In the genomic region with DNA sequence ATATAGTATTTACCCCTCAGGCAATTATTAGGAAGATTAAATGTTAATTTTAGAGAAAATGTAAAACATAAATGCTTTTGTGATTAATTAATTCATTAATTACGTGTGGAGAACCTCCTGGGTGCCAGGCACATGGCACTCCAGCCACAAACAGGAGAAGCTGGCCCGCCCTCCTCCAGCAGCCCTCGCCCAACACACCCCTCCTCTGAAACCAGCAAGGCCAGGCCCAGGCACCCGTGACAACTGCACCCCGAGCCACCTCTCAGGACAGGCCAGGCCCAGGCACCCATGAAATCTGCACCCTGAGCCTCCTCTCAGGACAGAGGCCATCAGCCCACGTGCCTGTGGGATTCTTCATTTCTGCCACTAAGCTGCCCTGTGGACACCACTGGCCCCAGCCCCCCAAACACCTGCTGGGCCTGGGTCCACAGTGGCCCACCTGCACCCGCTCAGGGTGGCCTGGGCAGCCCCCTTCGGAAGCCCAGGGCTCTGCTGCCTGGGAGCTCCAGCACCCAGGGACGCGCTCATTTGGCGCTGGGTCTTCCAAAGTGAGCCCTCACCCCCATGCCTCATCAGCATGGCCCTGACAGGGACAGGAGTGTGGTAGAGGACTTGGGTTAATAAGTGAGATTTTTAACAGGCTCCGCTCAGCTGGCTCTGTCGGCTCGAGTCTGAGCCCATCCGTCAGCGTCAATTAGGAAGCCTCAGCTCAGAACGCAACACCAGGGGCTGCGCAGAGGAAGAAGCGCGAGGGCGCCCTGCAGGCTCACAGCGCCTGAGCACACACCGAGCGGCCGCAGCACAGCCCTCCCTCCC, we compare ENCODE assay signal across 31 cellular contexts.
"Had no signal": no experiment of that assay in that cellular context is flagged by ENCODE, and none has a peak within 500 bp of the region (broad histone marks: within the 10 kb centered on the region; RNA-seq: fewer than 3 reads in every experiment).

No MANE protein-coding gene starts in this region.

- H3K9me3 ChIP-seq: gastroesophageal sphincter, heart left ventricle, left ventricle myocardium inferior, pancreas, psoas muscle, right atrium auricular region, suprapubic skin had no signal

- DNase-seq: activated CD4-positive, alpha-beta memory T cell treated with anti-CD3 and anti-CD28 coated beads for 36 hours; activated CD4-positive, alpha-beta T cell treated with anti-CD3 and anti-CD28 coated beads, Interleukin-2, amount 10 ng/mL, durations not matched to agents 24 days and 14 days; activated CD4-positive, CD25-positive, alpha-beta regulatory T cell treated with anti-CD3 and anti-CD28 coated beads, Interleukin-2, amount 50 U/mL, for 72 hours; activated CD8-positive, alpha-beta memory T cell treated with anti-CD3 and anti-CD28 coated beads, Interleukin-2, amount 50 U/mL, for 4 hours; activated gamma-delta T cell; activated naive CD4-positive, alpha-beta T cell treated with anti-CD3 and anti-CD28 coated beads, Interleukin-2, amount 10 ng/mL, durations not matched to agents 7 days and 5 days; activated naive CD8-positive, alpha-beta T cell treated with anti-CD3 and anti-CD28 coated beads, Interleukin-2, amount 10 ng/mL, durations not matched to agents 7 days and 5 days; activated T-cell treated with anti-CD3 and anti-CD28 coated beads, Interleukin-2, amount 50 U/mL, for 24 hours; brain microvascular endothelial cell; cortex of kidney; effector memory CD8-positive, alpha-beta T cell; kidney glomerular epithelial cell; left ventricle myocardium inferior; mammary epithelial cell; naive B cell; nephron progenitor cell; nucleus accumbens; psoas muscle; stimulated activated CD4-positive, alpha-beta T cell treated with anti-CD3 and anti-CD28 coated beads, Interleukin-15, amount 100 ng/mL, for 24 hours; stimulated activated CD4-positive, alpha-beta T cell treated with anti-CD3 and anti-CD28 coated beads, Interleukin-2, amount 100 ng/mL, for 24 hours; stimulated activated naive CD4-positive, alpha-beta T cell; T-helper 17 cell; T1000 had no signal

- H3K27ac ChIP-seq: brain microvascular endothelial cell, gastroesophageal sphincter, heart left ventricle, left ventricle myocardium inferior, pancreas, psoas muscle, right atrium auricular region, suprapubic skin, tibial nerve had no signal

- H3K27ac Mint-ChIP-seq: activated CD4-positive, alpha-beta memory T cell treated with anti-CD3 and anti-CD28 coated beads for 36 hours; activated CD4-positive, alpha-beta T cell treated with anti-CD3 and anti-CD28 coated beads, Interleukin-2, amount 10 ng/mL, durations not matched to agents 24 days and 14 days; activated naive CD4-positive, alpha-beta T cell treated with anti-CD3 and anti-CD28 coated beads, Interleukin-2, amount 10 ng/mL, durations not matched to agents 7 days and 5 days; activated naive CD8-positive, alpha-beta T cell treated with anti-CD3 and anti-CD28 coated beads, Interleukin-2, amount 10 ng/mL, durations not matched to agents 7 days and 5 days; activated T-cell treated with anti-CD3 and anti-CD28 coated beads, Interleukin-2, amount 50 U/mL, for 24 hours; effector memory CD8-positive, alpha-beta T cell; mesothelial cell of epicardium; nephron progenitor cell; T-helper 17 cell had no signal

- H3K4me1 Mint-ChIP-seq: activated CD4-positive, alpha-beta T cell treated with anti-CD3 and anti-CD28 coated beads, Interleukin-2, amount 10 ng/mL, durations not matched to agents 24 days and 14 days; activated naive CD8-positive, alpha-beta T cell treated with anti-CD3 and anti-CD28 coated beads, Interleukin-2, amount 10 ng/mL, durations not matched to agents 7 days and 5 days; mesothelial cell of epicardium had no signal

- H3K4me1 ChIP-seq: gastroesophageal sphincter, heart left ventricle, left ventricle myocardium inferior, pancreas, psoas muscle, right atrium auricular region, suprapubic skin, tibial nerve had no signal

- H3K36me3 ChIP-seq: brain microvascular endothelial cell, gastroesophageal sphincter, heart left ventricle, left ventricle myocardium inferior, pancreas, right atrium auricular region, suprapubic skin, tibial nerve had no signal

- ATAC-seq: effector memory CD8-positive, alpha-beta T cell; gastroesophageal sphincter; heart left ventricle; pancreas; T-helper 17 cell had no signal

- H3K9me3 Mint-ChIP-seq: activated CD4-positive, alpha-beta memory T cell treated with anti-CD3 and anti-CD28 coated beads for 36 hours; activated T-cell treated with anti-CD3 and anti-CD28 coated beads, Interleukin-2, amount 50 U/mL, for 24 hours; effector memory CD8-positive, alpha-beta T cell; mesothelial cell of epicardium; nephron progenitor cell had no signal

- H3K27me3 ChIP-seq: brain microvascular endothelial cell, pancreas, right atrium auricular region, suprapubic skin, tibial nerve had no signal

- H3K4me3 ChIP-seq: gastroesophageal sphincter, heart left ventricle, left ventricle myocardium inferior, pancreas, psoas muscle, right atrium auricular region, smooth muscle cell, suprapubic skin, tibial nerve had no signal

- H3K4me3 Mint-ChIP-seq: activated CD4-positive, alpha-beta memory T cell treated with anti-CD3 and anti-CD28 coated beads for 36 hours; activated CD4-positive, alpha-beta T cell treated with anti-CD3 and anti-CD28 coated beads, Interleukin-2, amount 10 ng/mL, durations not matched to agents 24 days and 14 days; activated naive CD4-positive, alpha-beta T cell treated with anti-CD3 and anti-CD28 coated beads, Interleukin-2, amount 10 ng/mL, durations not matched to agents 7 days and 5 days; activated naive CD8-positive, alpha-beta T cell treated with anti-CD3 and anti-CD28 coated beads, Interleukin-2, amount 10 ng/mL, durations not matched to agents 7 days and 5 days; activated T-cell treated with anti-CD3 and anti-CD28 coated beads, Interleukin-2, amount 50 U/mL, for 24 hours; effector memory CD8-positive, alpha-beta T cell; mesothelial cell of epicardium; naive B cell; nephron progenitor cell; T-helper 17 cell had no signal

- H3K27me3 Mint-ChIP-seq: activated CD4-positive, alpha-beta memory T cell treated with anti-CD3 and anti-CD28 coated beads for 36 hours; activated CD4-positive, alpha-beta T cell treated with anti-CD3 and anti-CD28 coated beads, Interleukin-2, amount 10 ng/mL, durations not matched to agents 24 days and 14 days; activated naive CD4-positive, alpha-beta T cell treated with anti-CD3 and anti-CD28 coated beads, Interleukin-2, amount 10 ng/mL, durations not matched to agents 7 days and 5 days; activated naive CD8-positive, alpha-beta T cell treated with anti-CD3 and anti-CD28 coated beads, Interleukin-2, amount 10 ng/mL, durations not matched to agents 7 days and 5 days; activated T-cell treated with anti-CD3 and anti-CD28 coated beads, Interleukin-2, amount 50 U/mL, for 24 hours; effector memory CD8-positive, alpha-beta T cell; T-helper 17 cell had no signal

- H3K36me3 Mint-ChIP-seq: activated CD4-positive, alpha-beta memory T cell treated with anti-CD3 and anti-CD28 coated beads for 36 hours; activated naive CD4-positive, alpha-beta T cell treated with anti-CD3 and anti-CD28 coated beads, Interleukin-2, amount 10 ng/mL, durations not matched to agents 7 days and 5 days; activated naive CD8-positive, alpha-beta T cell treated with anti-CD3 and anti-CD28 coated beads, Interleukin-2, amount 10 ng/mL, durations not matched to agents 7 days and 5 days; mesothelial cell of epicardium; naive B cell had no signal
